ENCODE assay signal across 24 cellular contexts in genomic region chr4:77859256-77859655, GRCh38. TPM values are rescaled to one million over a fixed set of nuclear protein-coding genes. Genes with fewer than 3 reads are reported as not detected.
DNase-seq lines count a peak whose midpoint lies in the region; ATAC-seq and TF ChIP-seq lines count a peak whose summit lies in the region.
"Had no signal": no experiment of that assay in that cellular context is flagged by ENCODE, and none has a peak within 500 bp of the region (broad histone marks: within the 10 kb centered on the region; RNA-seq: fewer than 3 reads in every experiment).

No MANE protein-coding gene starts in this region.

- peaks cover 0 to 7% of the 10 kb centered on the region in 2 donors for H3K27me3 Mint-ChIP-seq in CD4-positive, alpha-beta memory T cell
- peaks cover 15 to 36% (median 32%) of the 10 kb centered on the region in 3 donors for H3K27me3 Mint-ChIP-seq in immature natural killer cell (ENCODE audit: low read depth in 3 of 3)

- H3K36me3 Mint-ChIP-seq in CD4-positive, alpha-beta memory T cell, result peaks cover 0 to 21% of the 10 kb centered on the region in 2 donors
- H3K36me3 Mint-ChIP-seq in immature natural killer cell, result peaks cover 0 to 6% (median 4%) of the 10 kb centered on the region in 3 donors
- H3K36me3 Mint-ChIP-seq: neural progenitor cell had no signal

- H3K9ac ChIP-seq in SK-N-SH (no peak overlapping the region), SK-N-MC (ENCODE audit: insufficient read length) (no peak overlapping the region)
- H3K9ac ChIP-seq: neural progenitor cell had no signal

- H3K4me1 ChIP-seq in SK-N-SH (ENCODE audit: control insufficient read depth in 1 of 2, insufficient read depth in 2 of 2, low read depth in 1 of 2, low read length in 1 of 2), result no peaks in the 10 kb centered on the region; a peak in 2 of 4 replicates
- H3K4me1 ChIP-seq in CD4-positive, alpha-beta memory T cell (ENCODE audit: insufficient read depth, low read length), result peaks cover 83% of the 10 kb centered on the region

- H3K9me3 Mint-ChIP-seq in CD4-positive, alpha-beta memory T cell, result peaks cover 0 to 8% (median 1%) of the 10 kb centered on the region in 8 donors
- peaks cover 0 to 7% (median 2%) of the 10 kb centered on the region in 6 donors for H3K9me3 Mint-ChIP-seq in immature natural killer cell
- H3K9me3 Mint-ChIP-seq: activated T-helper 2 cell treated with anti-CD3 and anti-CD28 coated beads, Interferon-gamma antibody, Interleukin-2, Interleukin-4, amounts not matched to agents 10 μg/mL and 5 μg/mL and 100 μg/mL, durations not matched to agents 14 hours and 24 hours and 36 hours; neural progenitor cell had no signal

- POLR2A ChIA-PET in SK-N-SH (lab: Yijun Ruan, JAX), result no interaction called here
- POLR2A ChIA-PET in CD4-positive, alpha-beta memory T cell (lab: Charles Lee; ENCODE audit: partially characterized antibody), result interaction anchor here (1.7 to 11.1 kb wide), 2 partner anchors 32 to 40 kb away, joined by 4 to 908 read pairs; partner anchors contain the start of gene CNOT6L

- peak overlapping the region in 6 of 7 donors; percentile 14 to 100 (median 92) for H3K27ac Mint-ChIP-seq in CD4-positive, alpha-beta memory T cell
- peak overlapping the region; percentile 72 to 99 (median 92) for H3K27ac Mint-ChIP-seq in immature natural killer cell
- H3K27ac Mint-ChIP-seq: activated T-helper 2 cell treated with anti-CD3 and anti-CD28 coated beads, Interferon-gamma antibody, Interleukin-2, Interleukin-4, amounts not matched to agents 10 μg/mL and 5 μg/mL and 100 μg/mL, durations not matched to agents 14 hours and 24 hours and 36 hours; neural progenitor cell; progenitor cell of endocrine pancreas had no signal

- intact Hi-C loops in CD4-positive, alpha-beta memory T cell (cut with micrococcal nuclease), result no loop called here

- TF ChIP-seq EP300 in SK-N-SH (IDR thresholded peaks at IDR 0.05; ENCODE audit: borderline replicate concordance in 1 of 2, low read depth in 1 of 2, low read length in 1 of 2), result no peak

- H3K9me2 ChIP-seq in SK-N-SH, result no peaks in the 10 kb centered on the region

- no peak for TF ChIP-seq CTCF in SK-N-SH (IDR thresholded peaks at IDR 0.05)

- no peak overlapping the region for H3K4me2 ChIP-seq in SK-N-SH
- H3K4me2 ChIP-seq: neural progenitor cell had no signal

- DNase-seq in SK-N-SH (no peak), SK-N-MC (ENCODE audit: low read depth, low spot score) (peak; percentile 55), immature natural killer cell (no peak), NCI-H748 (lab: John Stamatoyannopoulos, UW; ENCODE audit: unreplicated experiment) (no peak), NOMO-1 treated with dmso at 0.1 percent for 144 hours (lab: John Stamatoyannopoulos, UW; ENCODE audit: unreplicated experiment) (no peak)
- no peak for DNase-seq in CD4-positive, alpha-beta memory T cell
- DNase-seq in stimulated activated CD4-positive, alpha-beta T cell treated with anti-CD3 and anti-CD28 coated beads, Interleukin-4, amount 100 ng/mL, for 1 hour, result no peak
- DNase-seq: ACHN; aorta; C1 segment of cervical spinal cord; central memory CD4-positive, alpha-beta T cell; KG1; left colon; NCI-H1048; NCI-H2081; NCI-H510A; SHP77 had no signal

- ATAC-seq in SK-N-SH treated with all-trans-retinoic acid at 6 μM for 48 hours, result no peak
- ATAC-seq: left colon had no signal

- H3K79me2 ChIP-seq in SK-N-SH (ENCODE audit: insufficient read depth), result peaks cover 12% of the 10 kb centered on the region

- H3K4me3 ChIP-seq in SK-N-SH (ENCODE audit: low read depth in 2 of 2, low read length in 1 of 2) (no peak overlapping the region), SK-N-MC (no peak overlapping the region)
- H3K4me3 ChIP-seq in CD4-positive, alpha-beta memory T cell (ENCODE audit: low read length in 2 of 2), result no peak overlapping the region
- H3K4me3 ChIP-seq: esophagus muscularis mucosa, neural progenitor cell, skin epidermis had no signal

- H3K9me3 ChIP-seq in SK-N-SH (no peaks in the 10 kb centered on the region), SK-N-MC (ENCODE audit: low read depth, low read length) (no peaks in the 10 kb centered on the region)
- H3K9me3 ChIP-seq in CD4-positive, alpha-beta memory T cell (ENCODE audit: control insufficient read depth in 1 of 2, low read length in 2 of 2), result no peaks in the 10 kb centered on the region
- H3K9me3 ChIP-seq: esophagus muscularis mucosa had no signal

- H3K36me3 ChIP-seq in SK-N-SH (replicated peaks in 1 of 2; ENCODE audit: control insufficient read depth in 1 of 2, insufficient read depth in 2 of 2, low read length in 1 of 2), result peaks cover 0 to 2% of the 10 kb centered on the region in 2 experiments
- H3K36me3 ChIP-seq in CD4-positive, alpha-beta memory T cell (ENCODE audit: insufficient read depth, low read length), result no peaks in the 10 kb centered on the region
- no peaks in the 10 kb centered on the region for H3K36me3 ChIP-seq in SK-N-MC (ENCODE audit: insufficient read depth, low read length)
- H3K36me3 ChIP-seq: esophagus muscularis mucosa, neural progenitor cell had no signal

- CTCF ChIA-PET in SK-N-SH (lab: Yijun Ruan, JAX), result interaction anchor here (1.1 to 1.3 kb wide), 2 partner anchors 29 to 592 kb away, joined by 3 read pairs; no protein-coding TSS in a partner anchor
- CTCF ChIA-PET in CD4-positive, alpha-beta memory T cell (lab: Charles Lee; ENCODE audit: partially characterized antibody), result interaction anchor here (1.0 to 1.8 kb wide), 4 partner anchors 32 to 59 kb away, joined by 3 to 15 read pairs (median 5); no protein-coding TSS in a partner anchor

- no peak overlapping the region for H3K27ac ChIP-seq in SK-N-SH (ENCODE audit: low read depth in 2 of 2, low read length in 1 of 2)
- H3K27ac ChIP-seq in CD4-positive, alpha-beta memory T cell (ENCODE audit: low read depth, low read length), result peak overlapping the region; percentile 99
- no peak overlapping the region for H3K27ac ChIP-seq in SK-N-MC
- H3K27ac ChIP-seq: esophagus muscularis mucosa, neural progenitor cell, VCaP had no signal

- H3K4me3 Mint-ChIP-seq in CD4-positive, alpha-beta memory T cell, result no peak overlapping the region
- H3K4me3 Mint-ChIP-seq in immature natural killer cell, result no peak overlapping the region
- H3K4me3 Mint-ChIP-seq: neural progenitor cell had no signal

- WGBS in SK-N-SH (ENCODE audit: low lambda C conversion rate), result 97% methylated on average over 3 of the region's 3 CpGs

- H4K20me1 ChIP-seq in SK-N-SH (ENCODE audit: insufficient read depth), result no peaks in the 10 kb centered on the region

- peaks cover 42 to 78% (median 61%) of the 10 kb centered on the region in 4 donors for H3K4me1 Mint-ChIP-seq in CD4-positive, alpha-beta memory T cell
- peaks cover 70 to 76% of the 10 kb centered on the region in 2 donors for H3K4me1 Mint-ChIP-seq in immature natural killer cell

- no peak overlapping the region for H2AFZ ChIP-seq in SK-N-SH (ENCODE audit: low read depth)
- H2AFZ ChIP-seq: neural progenitor cell had no signal

- no peaks in the 10 kb centered on the region for H3K27me3 ChIP-seq in SK-N-SH (ENCODE audit: insufficient read depth)
- H3K27me3 ChIP-seq in CD4-positive, alpha-beta memory T cell (ENCODE audit: insufficient read depth, low read length), result no peaks in the 10 kb centered on the region
- H3K27me3 ChIP-seq: esophagus muscularis mucosa, neural progenitor cell had no signal

- H3F3A ChIP-seq in SK-N-SH (replicated peaks; ENCODE audit: insufficient read depth), result peaks cover 17% of the 10 kb centered on the region

- TF ChIP-seq RAD21 in SK-N-SH (IDR thresholded peaks at IDR 0.05; ENCODE audit: low read length), result no peak

TF ChIP-seq in SK-N-SH, 30 proteins besides CTCF, POLR2A, EP300 and RAD21:
- TF ChIP-seq GATA2 (CRISPR knock-in tag; IDR thresholded peaks at IDR 0.05), result no peak
- no peak for TF ChIP-seq GABPA (IDR thresholded peaks at IDR 0.05; ENCODE audit: low read depth)
- no peak for TF ChIP-seq USF2 (IDR thresholded peaks at IDR 0.05; ENCODE audit: borderline replicate concordance, low read depth, low read length)
- TF ChIP-seq NFIC (IDR thresholded peaks at IDR 0.05; ENCODE audit: borderline replicate concordance), result peak; percentile 58
- no peak for TF ChIP-seq SMC3 (IDR thresholded peaks at IDR 0.05; ENCODE audit: low read depth, low read length)
- TF ChIP-seq RXRA (IDR thresholded peaks at IDR 0.05; ENCODE audit: borderline replicate concordance, low read depth), result no peak

TF ChIP-seq in SK-N-SH treated with all-trans-retinoic acid at 6 μM for 48 hours, 23 proteins besides CTCF, POLR2A, EP300 and RAD21 (continues in another document):
- TF ChIP-seq CSDC2 (CRISPR knock-in tag; IDR thresholded peaks at IDR 0.05) (no peak), ZC3H10 (CRISPR knock-in tag; IDR thresholded peaks at IDR 0.05) (no peak), BACH2 (CRISPR knock-in tag; IDR thresholded peaks at IDR 0.05; ENCODE audit: borderline replicate concordance) (no peak), ARNTL (CRISPR knock-in tag; IDR thresholded peaks at IDR 0.05; ENCODE audit: borderline replicate concordance, low read depth) (no peak), GLIS3 (CRISPR knock-in tag; IDR thresholded peaks at IDR 0.05) (no peak), ZFP3 (CRISPR knock-in tag; IDR thresholded peaks at IDR 0.05) (no peak), ZNF70 (CRISPR knock-in tag; IDR thresholded peaks at IDR 0.05) (no peak), ZNF8 (CRISPR knock-in tag; IDR thresholded peaks at IDR 0.05) (no peak)
- TF ChIP-seq, protein P1, sequence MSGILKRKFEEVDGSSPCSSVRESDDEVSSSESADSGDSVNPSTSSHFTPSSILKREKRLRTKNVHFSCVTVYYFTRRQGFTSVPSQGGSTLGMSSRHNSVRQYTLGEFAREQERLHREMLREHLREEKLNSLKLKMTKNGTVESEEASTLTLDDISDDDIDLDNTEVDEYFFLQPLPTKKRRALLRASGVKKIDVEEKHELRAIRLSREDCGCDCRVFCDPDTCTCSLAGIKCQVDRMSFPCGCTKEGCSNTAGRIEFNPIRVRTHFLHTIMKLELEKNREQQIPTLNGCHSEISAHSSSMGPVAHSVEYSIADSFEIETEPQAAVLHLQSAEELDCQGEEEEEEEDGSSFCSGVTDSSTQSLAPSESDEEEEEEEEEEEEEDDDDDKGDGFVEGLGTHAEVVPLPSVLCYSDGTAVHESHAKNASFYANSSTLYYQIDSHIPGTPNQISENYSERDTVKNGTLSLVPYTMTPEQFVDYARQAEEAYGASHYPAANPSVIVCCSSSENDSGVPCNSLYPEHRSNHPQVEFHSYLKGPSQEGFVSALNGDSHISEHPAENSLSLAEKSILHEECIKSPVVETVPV (CRISPR knock-in tag; IDR thresholded peaks at IDR 0.05), result no peak

RNA-seq across cellular contexts. Expression of gene MRPL1, which starts 3.4 kb away (rescaled TPM):
- 11.0 and 13.0 TPM in 2 replicates for polyA plus RNA-seq in SK-N-SH (2012; rRNA removed)
- 18.3 and 28.8 TPM in 2 replicates for polyA plus RNA-seq in SK-N-SH (2012; cell fraction: cytosol; rRNA removed)
- 3.5 and 6.7 TPM in 2 replicates for polyA plus RNA-seq in SK-N-SH (2012; cell fraction: nucleus; rRNA removed)
- total RNA-seq in CD4-positive, alpha-beta memory T cell, result 10 to 100 TPM; 18.6 to 23.3 TPM
- polyA plus RNA-seq in CD4-positive, alpha-beta memory T cell, result 10 to 100 TPM; 26.7 to 46.4 TPM
- 10 to 100 TPM; 18.1 to 33.2 (median 24.4) TPM for polyA plus RNA-seq in immature natural killer cell

RNA-seq across cellular contexts. Expression of gene CNOT6L, which starts 40.1 kb away (rescaled TPM):
- polyA plus RNA-seq in SK-N-SH (2012; rRNA removed) (2.3 and 2.8 TPM in 2 replicates), immature natural killer cell (10 to 100 TPM; 26.0 to 61.8 (median 46.4) TPM)
- polyA plus RNA-seq in SK-N-SH (2012; cell fraction: cytosol; rRNA removed), result 4.1 and 4.6 TPM in 2 replicates
- 4.3 and 5.5 TPM in 2 replicates for polyA plus RNA-seq in SK-N-SH (2012; cell fraction: nucleus; rRNA removed)
- 100 to 1,000 TPM; 207 to 225 TPM for total RNA-seq in CD4-positive, alpha-beta memory T cell
- 10 to 100 TPM; 34.3 to 44.9 TPM for polyA plus RNA-seq in CD4-positive, alpha-beta memory T cell

Comparison
In these comparisons a context has a peak if more than half of its experiments do, and no peak if none do; other contexts are left out.
1. RNA of gene CNOT6L, which starts 40.1 kb away (polyA plus RNA-seq): 26.0 to 61.8 TPM in immature natural killer cell and 34.3 to 44.9 TPM in CD4-positive, alpha-beta memory T cell; 2.3 to 5.5 TPM in SK-N-SH; every median in the first group is over 4 times any median in the second.